Comparison of ENCODE assay signal across 18 cellular contexts in the genomic region with DNA sequence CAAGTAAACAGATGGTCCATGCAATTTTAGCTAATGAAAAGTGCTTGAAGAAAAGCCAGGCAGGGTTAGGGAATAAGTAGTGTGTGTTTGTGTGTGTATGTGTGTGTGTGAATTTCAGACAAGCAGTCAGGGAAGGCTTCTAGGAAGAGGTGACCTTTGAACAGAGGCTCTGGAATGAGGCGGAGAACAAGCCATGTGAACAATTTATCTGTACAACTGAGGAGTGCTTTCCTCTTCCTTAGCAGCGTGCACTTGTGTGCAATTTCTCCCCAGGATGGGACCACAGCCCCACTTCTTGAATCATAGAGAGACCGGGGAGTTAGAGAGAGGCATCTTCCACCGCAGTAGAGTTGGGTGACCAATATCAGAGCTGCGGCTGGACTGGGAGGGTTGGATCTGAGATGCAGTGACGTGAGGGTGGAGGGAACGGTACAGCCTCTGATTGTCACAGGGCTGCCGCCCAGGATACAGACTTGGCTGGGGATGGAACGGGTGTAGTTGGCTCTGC.
DNase-seq lines count a peak whose midpoint lies in the region; ATAC-seq, FAIRE-seq and TF ChIP-seq lines count a peak whose summit lies in the region.
"Had no signal": no experiment of that assay in that cellular context is flagged by ENCODE, and none has a peak within 500 bp of the region (broad histone marks: within the 10 kb centered on the region; RNA-seq: fewer than 3 reads in every experiment).

No MANE protein-coding gene starts in this region.

- TF ChIP-seq EP300 in H1 (IDR thresholded peaks at IDR 0.05; ENCODE audit: borderline replicate concordance in 1 of 2, low read depth in 2 of 2, low read length in 2 of 2), result no peak

- H3K4me1 ChIP-seq in cardiac muscle cell (ENCODE audit: low read depth), result peaks cover 5% of the 10 kb centered on the region
- H3K4me1 ChIP-seq in H1 (replicated peaks in 1 of 4; ENCODE audit: control insufficient read depth in 3 of 4, insufficient read depth in 4 of 4, low read length in 3 of 4), result peaks cover 0 to 3% (median 0%) of the 10 kb centered on the region in 4 experiments; a peak in 1 of 7 replicates
- peaks cover 10% of the 10 kb centered on the region for H3K4me1 ChIP-seq in mesodermal cell (ENCODE audit: control insufficient read depth, insufficient read depth, low read length, poor library complexity, severe bottlenecking)
- H3K4me1 ChIP-seq in aorta (ENCODE audit: control insufficient read depth in 1 of 2, insufficient read depth in 2 of 2, low read length in 2 of 2), result no peaks in the 10 kb centered on the region

- H3K23me2 ChIP-seq in H1 (ENCODE audit: low read depth, low read length), result peaks cover 2% of the 10 kb centered on the region; the same call in 1 of the 2 replicates

- H3K9ac ChIP-seq in H1 (replicated peaks in 1 of 4; ENCODE audit: extremely low read depth in 1 of 4, low read depth in 3 of 4, low read length in 3 of 4), result no peak overlapping the region

- 0 out of 2 replicates have a peak overlapping the region, but pooled peaks have one; percentile 57 for H4K8ac ChIP-seq in H1 (ENCODE audit: extremely low read depth, insufficient read depth, low read length)

- H3K27ac ChIP-seq in cardiac muscle cell (peak overlapping the region; percentile 84), H1 (ENCODE audit: low read depth, low read length) (no peak overlapping the region), mesodermal cell (ENCODE audit: low read depth, low read length, severe bottlenecking) (peak overlapping the region; percentile 94), aorta (ENCODE audit: low read depth in 1 of 2, low read length in 2 of 2) (peak overlapping the region; percentile 52 to 84)

- H3K4ac ChIP-seq in H1 (replicated peaks; ENCODE audit: insufficient read length, low read depth, low read length), result no peak overlapping the region

- no peak overlapping the region for H2BK120ac ChIP-seq in H1 (replicated peaks; ENCODE audit: low read depth, low read length)

- H2AFZ ChIP-seq in H1 (ENCODE audit: low read length), result no peak overlapping the region

- TF ChIP-seq RAD21 in H1 (IDR thresholded peaks at IDR 0.05 in 1 of 2, conservative IDR thresholded peaks at IDR 0.05 in 1 of 2; ENCODE audit: low read depth in 2 of 2, low read length in 2 of 2), result no peak

- 84% methylated on average over 9 of the region's 9 CpGs; no CpG with 5 or more reads in 1 of the 2 experiments for WGBS in H1 (ENCODE audit: extremely low coverage in 1 of 2, insufficient coverage in 1 of 2, insufficient read length in 1 of 2, insufficient replicate concordance in 2 of 2, low coverage in 1 of 2, low lambda C conversion rate in 2 of 2, missing lambda C conversion rate in 1 of 2), 2 experiments
- WGBS in mesodermal cell (ENCODE audit: insufficient coverage in 2 of 2), 2 experiments, result 96 to 97% methylated on average over 5 to 8 of the region's 9 CpGs
- WGBS in aorta, 2 donors, result 28 to 36% methylated on average over 9 of the region's 9 CpGs

- no peak overlapping the region for H2BK20ac ChIP-seq in H1 (ENCODE audit: low read length)

- no peak for TF ChIP-seq POLR2A in H1 (IDR thresholded peaks at IDR 0.05; ENCODE audit: control extremely low read depth in 1 of 2, low read depth in 2 of 2, low read length in 2 of 2)

- ATAC-seq in Right ventricle myocardium inferior (no peak), aorta (ENCODE audit: low FRiP score) (peak; percentile 55)
- ATAC-seq: activated T-cell treated with anti-CD3 and anti-CD28 coated beads, Interleukin-2, amount 50 U/mL, for 4 hours had no signal

- CTCF ChIA-PET in H1 (lab: Charles Lee; ENCODE audit: partially characterized antibody), result interaction anchor here (0.5 to 3.4 kb wide), 14 partner anchors 10 to 279 kb away, joined by 3 to 15 read pairs (median 3); a partner anchor contains a TSS

- H3K14ac ChIP-seq in H1 (ENCODE audit: insufficient read length), result no peak overlapping the region

- H4K91ac ChIP-seq in H1 (replicated peaks; ENCODE audit: insufficient read length, low read length), result no peak overlapping the region

- H2AK5ac ChIP-seq in H1 (ENCODE audit: low read depth, low read length), result no peak overlapping the region

- no peak overlapping the region for H3K23ac ChIP-seq in H1 (ENCODE audit: insufficient read length)

- intact Hi-C loops in Right ventricle myocardium inferior (cut with DNase I) (no loop called here), aorta (cut with DNase I) (loop anchor here in 1 of 2 donors (2.0 kb wide), 1 partner anchor 45 kb away; no protein-coding TSS in a partner anchor)

- H4K20me1 ChIP-seq in H1 (replicated peaks in 1 of 2; ENCODE audit: control insufficient read depth in 1 of 2, insufficient read depth in 2 of 2, low read length in 2 of 2), result no peaks in the 10 kb centered on the region

- no peak overlapping the region for H3K56ac ChIP-seq in H1 (replicated peaks; ENCODE audit: insufficient read length, low read depth, low read length)

- no peak overlapping the region for H2BK5ac ChIP-seq in H1 (ENCODE audit: low read depth, low read length)

- H3K4me3 ChIP-seq in cardiac muscle cell (no peak overlapping the region), H1 (ENCODE audit: extremely low read depth in 1 of 4, insufficient read depth in 2 of 4, low read depth in 3 of 4, low read length in 4 of 4) (no peak overlapping the region), mesodermal cell (ENCODE audit: extremely low read depth, insufficient read depth, low read length, poor library complexity, severe bottlenecking) (no peak overlapping the region), aorta (ENCODE audit: low read length in 2 of 2) (no peak overlapping the region)

- POLR2A ChIA-PET in H1 (lab: Charles Lee; ENCODE audit: partially characterized antibody), result no interaction called here

- TF ChIP-seq CTCF in cardiac muscle cell (IDR thresholded peaks at IDR 0.05; ENCODE audit: low read depth, low read length) (no peak), H1 (IDR thresholded peaks at IDR 0.05; ENCODE audit: control extremely low read depth in 1 of 3, insufficient read depth in 1 of 3, low read depth in 1 of 3, low read length in 3 of 3) (no peak)

- H2BK12ac ChIP-seq in H1 (ENCODE audit: low read depth, low read length), result 0 out of 2 replicates have a peak overlapping the region, but pooled peaks have one; percentile 17

- DNase-seq in cardiac muscle cell (ENCODE audit: low read depth in 1 of 2, low spot score in 1 of 2) (no peak), Right ventricle myocardium inferior (ENCODE audit: missing footprints) (no peak), H1 (ENCODE audit: low read depth in 1 of 2, low spot score in 2 of 2) (no peak), aorta (peak; percentile 76 to 80), NCI-H128 (lab: John Stamatoyannopoulos, UW; ENCODE audit: unreplicated experiment) (no peak), ureter (ENCODE audit: low spot score) (no peak), OCI-M1 (lab: John Stamatoyannopoulos, UW) (no peak)
- DNase-seq: activated CD4-positive, CD25-positive, alpha-beta regulatory T cell treated with anti-CD3 and anti-CD28 coated beads, Interleukin-2, amount 50 U/mL, for 72 hours; activated CD8-positive, alpha-beta memory T cell treated with anti-CD3 and anti-CD28 coated beads for 24 hours; activated naive CD4-positive, alpha-beta T cell treated with anti-CD3 and anti-CD28 coated beads, Interleukin-2, amount 50 U/mL, for 16 hours; activated T-cell treated with anti-CD3 and anti-CD28 coated beads, Interleukin-2, amount 50 U/mL, for 4 hours; HFFc6; NCI-H1105 treated with DMSO at 0.1 percent for 48 hours; NCI-H526; T1000 had no signal

- H3K9me3 ChIP-seq in cardiac muscle cell (ENCODE audit: low read depth) (no peaks in the 10 kb centered on the region), H1 (ENCODE audit: insufficient read depth in 2 of 2, low read depth in 1 of 2, low read length in 1 of 2) (no peaks in the 10 kb centered on the region), mesodermal cell (ENCODE audit: control insufficient read depth, low read length) (no peaks in the 10 kb centered on the region), aorta (ENCODE audit: control insufficient read depth, low read length) (no peaks in the 10 kb centered on the region)
- H3K9me3 ChIP-seq: tibial nerve had no signal

- H3K27me3 ChIP-seq in cardiac muscle cell (no peaks in the 10 kb centered on the region), H1 (replicated peaks in 1 of 4; ENCODE audit: control insufficient read depth in 3 of 4, extremely low read depth in 1 of 4, insufficient read depth in 3 of 4, low read length in 3 of 4) (no peaks in the 10 kb centered on the region), aorta (ENCODE audit: control insufficient read depth in 1 of 2, insufficient read depth in 2 of 2, low read length in 1 of 2) (no peaks in the 10 kb centered on the region)
- H3K27me3 ChIP-seq: tibial nerve had no signal

- H3K36me3 ChIP-seq in cardiac muscle cell (no peaks in the 10 kb centered on the region), H1 (ENCODE audit: control insufficient read depth in 2 of 4, insufficient read depth in 4 of 4, low read length in 3 of 4) (no peaks in the 10 kb centered on the region), mesodermal cell (ENCODE audit: control insufficient read depth, insufficient read depth, low read length) (no peaks in the 10 kb centered on the region), aorta (ENCODE audit: control insufficient read depth in 1 of 2, insufficient read depth in 2 of 2, low read length in 1 of 2) (no peaks in the 10 kb centered on the region)
- H3K36me3 ChIP-seq: tibial nerve had no signal

- H3K79me2 ChIP-seq in H1 (ENCODE audit: control insufficient read depth in 1 of 2, insufficient read depth in 2 of 2, low read length in 2 of 2), result no peaks in the 10 kb centered on the region

- H3K79me1 ChIP-seq in H1 (ENCODE audit: low read depth, low read length), result no peaks in the 10 kb centered on the region

- no peak overlapping the region for H3K4me2 ChIP-seq in H1 (ENCODE audit: insufficient read depth in 1 of 2, low read depth in 2 of 2, low read length in 2 of 2)

- no peak overlapping the region for H3K18ac ChIP-seq in H1 (ENCODE audit: extremely low read depth, low read length)

- no peak overlapping the region for H4K5ac ChIP-seq in H1 (ENCODE audit: insufficient read length, low read depth, low read length)

- no peak for FAIRE-seq in H1 (lab: Jason Lieb, UNC)
- FAIRE-seq: GM18507 had no signal

- H2BK15ac ChIP-seq in H1 (ENCODE audit: low read length), result no peak overlapping the region

TF ChIP-seq in H1, 55 proteins besides CTCF, POLR2A, EP300 and RAD21 (continues in another document):
- no peak for TF ChIP-seq KDM4A (IDR thresholded peaks at IDR 0.05; ENCODE audit: low read depth, low read length, severe bottlenecking)
- TF ChIP-seq RNF2 (IDR thresholded peaks at IDR 0.05; ENCODE audit: borderline replicate concordance, low read depth, low read length, missing control alignments, poor library complexity, severe bottlenecking), result no peak
- TF ChIP-seq SIX5 (IDR thresholded peaks at IDR 0.05; ENCODE audit: low read depth, low read length), result no peak
- TF ChIP-seq MAFK (IDR thresholded peaks at IDR 0.05; ENCODE audit: low read depth, low read length), result no peak
- no peak for TF ChIP-seq ZNF274 (IDR thresholded peaks at IDR 0.05; ENCODE audit: borderline replicate concordance, extremely low read depth, low read length)
- no peak for TF ChIP-seq BRCA1 (IDR thresholded peaks at IDR 0.05; ENCODE audit: low read depth, low read length)
- no peak for TF ChIP-seq RBBP5 (IDR thresholded peaks at IDR 0.05; ENCODE audit: borderline replicate concordance, low read depth, low read length)
- TF ChIP-seq CHD1 (IDR thresholded peaks at IDR 0.05; ENCODE audit: low read depth, low read length), result no peak

Comparison
In these comparisons a context has a peak if more than half of its experiments do, and no peak if none do; other contexts are left out.
1. DNase-seq: peak in aorta (2 of 2); none in cardiac muscle cell (0 of 2), Right ventricle myocardium inferior (single experiment), H1 (0 of 2), NCI-H128 (single experiment), ureter (single experiment) and OCI-M1 (single experiment).